Comparison of ENCODE assay signal across 8 cellular contexts in genomic region chr2:120552800-120553471, GRCh38.
A peak's percentile ranks its signal among the peaks of the same experiment; 100 is the strongest.
DNase-seq lines count a peak whose midpoint lies in the region; ATAC-seq and TF ChIP-seq lines count a peak whose summit lies in the region.

No MANE protein-coding gene starts in this region.

- no peak for TF ChIP-seq POLR2A in ovary (IDR thresholded peaks at IDR 0.05)

- H3K4me1 ChIP-seq in Karpas-422 (ENCODE audit: low read length): peaks cover 3% of the 10 kb centered on the region; the same call in 1 of the 2 replicates
- peaks cover 11% of the 10 kb centered on the region for H3K4me1 ChIP-seq in ovary (ENCODE audit: insufficient read depth)

- H2AFZ ChIP-seq in Karpas-422 (ENCODE audit: low read length): no peak overlapping the region

- H3K36me3 ChIP-seq in Karpas-422 (ENCODE audit: insufficient read depth, low read length): no peaks in the 10 kb centered on the region
- H3K36me3 ChIP-seq in ovary: no peaks in the 10 kb centered on the region

- no peak for TF ChIP-seq EP300 in ovary (IDR thresholded peaks at IDR 0.05)

- H3K27ac ChIP-seq in Karpas-422 (ENCODE audit: low read length) (no peak overlapping the region), ovary (no peak overlapping the region)

- DNase-seq in GM12864 (ENCODE audit: low read depth) (no peak), Karpas-422 (peak; percentile 76), glomerular endothelial cell (ENCODE audit: extremely low read depth, low read depth, low spot score) (peak; percentile 96), ovary (peak; percentile 59 to 80 (median 66))
- DNase-seq in activated CD4-positive, alpha-beta T cell treated with anti-CD3 and anti-CD28 coated beads, Interleukin-2, amount 50 U/mL, for 48 hours: peak; percentile 27 to 46

- H3K9me3 ChIP-seq in Karpas-422 (ENCODE audit: low read length) (no peaks in the 10 kb centered on the region), ovary (no peaks in the 10 kb centered on the region)

- no peak for ATAC-seq in HG03565 (IDR thresholded peaks at IDR 0.05; ENCODE audit: unreplicated experiment)
- no peak for ATAC-seq in GM21360 (IDR thresholded peaks at IDR 0.05; ENCODE audit: unreplicated experiment)
- ATAC-seq in GM21528 (IDR thresholded peaks at IDR 0.05; ENCODE audit: low FRiP score, unreplicated experiment): no peak

- 18 to 20% (median 20%) methylated on average over 23 of the region's 23 CpGs for WGBS in ovary, 3 donors

- no peak overlapping the region for H3K4me3 ChIP-seq in GM12864 (ENCODE audit: low read depth, low read length)
- no peak overlapping the region for H3K4me3 ChIP-seq in Karpas-422 (ENCODE audit: low read length)
- H3K4me3 ChIP-seq in ovary: no peak overlapping the region

- no peaks in the 10 kb centered on the region for H4K20me1 ChIP-seq in Karpas-422 (ENCODE audit: insufficient read depth, low read depth, low read length)

- H3K27me3 ChIP-seq in Karpas-422 (ENCODE audit: low read length) (no peaks in the 10 kb centered on the region), ovary (no peaks in the 10 kb centered on the region)

- H3K9ac ChIP-seq in Karpas-422 (ENCODE audit: low read length): no peak overlapping the region

- H3K4me2 ChIP-seq in Karpas-422 (ENCODE audit: low read depth, low read length, poor library complexity, severe bottlenecking): no peak overlapping the region

- H3K79me2 ChIP-seq in Karpas-422 (ENCODE audit: low read length): no peaks in the 10 kb centered on the region

- no peaks in the 10 kb centered on the region for H3K9me2 ChIP-seq in Karpas-422 (replicated peaks; ENCODE audit: insufficient read depth, low read length)

- intact Hi-C loops in ovary (cut with DNase I): loop anchor here in 2 of 4 donors (10.0 kb wide), 2 partner anchors 122 to 208 kb away; partner anchors contain the start of gene INHBB (in 1 of the 2)

- TF ChIP-seq CTCF in GM12864 (IDR thresholded peaks at IDR 0.05; ENCODE audit: low read depth, low read length, missing control alignments) (peak; percentile 58), ovary (IDR thresholded peaks at IDR 0.05) (no peak)
